In the genomic region with DNA sequence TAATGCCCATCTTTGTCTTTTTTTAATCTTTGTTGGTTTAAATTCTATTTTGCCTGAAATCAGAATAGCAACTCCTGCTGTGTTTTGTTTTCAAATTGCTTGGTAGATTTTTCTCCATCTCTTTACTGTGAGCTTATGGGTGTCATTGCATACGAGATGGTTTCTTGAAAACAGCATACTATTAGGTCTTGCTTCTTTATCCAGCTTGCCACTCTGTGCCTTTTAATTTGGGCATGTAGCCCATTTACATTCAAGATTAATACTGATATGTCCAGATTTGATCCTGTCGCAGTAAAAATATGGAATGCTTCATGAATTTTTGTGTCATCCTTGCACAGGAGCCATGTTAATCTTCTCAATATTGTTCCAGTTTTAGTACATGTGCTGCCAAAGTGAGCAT, we compare ENCODE assay signal across 13 cellular contexts.
"Had no signal": no experiment of that assay in that cellular context is flagged by ENCODE, and none has a peak within 500 bp of the region (broad histone marks: within the 10 kb centered on the region; RNA-seq: fewer than 3 reads in every experiment).

No MANE protein-coding gene starts in this region.

- H3K27ac ChIP-seq: colonic mucosa, coronary artery, dorsolateral prefrontal cortex, epithelial cell of prostate, esophagus muscularis mucosa, esophagus squamous epithelium, foreskin keratinocyte, gastrocnemius medialis, gastroesophageal sphincter, heart left ventricle, heart right ventricle had no signal

- H3K4me1 ChIP-seq: colonic mucosa, esophagus muscularis mucosa, esophagus squamous epithelium, foreskin keratinocyte, gastrocnemius medialis, gastroesophageal sphincter, heart left ventricle, heart right ventricle had no signal

- H3K36me3 ChIP-seq: colonic mucosa, esophagus muscularis mucosa, esophagus squamous epithelium, gastrocnemius medialis, gastroesophageal sphincter, heart left ventricle, heart right ventricle had no signal

- H3K4me3 ChIP-seq: colonic mucosa, coronary artery, dorsolateral prefrontal cortex, esophagus muscularis mucosa, esophagus squamous epithelium, gastrocnemius medialis, gastroesophageal sphincter, heart left ventricle, heart right ventricle had no signal

- H3K9me3 ChIP-seq: colonic mucosa, gastrocnemius medialis had no signal

- ATAC-seq: effector memory CD8-positive, alpha-beta T cell; esophagus mucosa; foreskin keratinocyte; gastrocnemius medialis; gastroesophageal sphincter; heart left ventricle; heart right ventricle had no signal
